In the genomic region with DNA sequence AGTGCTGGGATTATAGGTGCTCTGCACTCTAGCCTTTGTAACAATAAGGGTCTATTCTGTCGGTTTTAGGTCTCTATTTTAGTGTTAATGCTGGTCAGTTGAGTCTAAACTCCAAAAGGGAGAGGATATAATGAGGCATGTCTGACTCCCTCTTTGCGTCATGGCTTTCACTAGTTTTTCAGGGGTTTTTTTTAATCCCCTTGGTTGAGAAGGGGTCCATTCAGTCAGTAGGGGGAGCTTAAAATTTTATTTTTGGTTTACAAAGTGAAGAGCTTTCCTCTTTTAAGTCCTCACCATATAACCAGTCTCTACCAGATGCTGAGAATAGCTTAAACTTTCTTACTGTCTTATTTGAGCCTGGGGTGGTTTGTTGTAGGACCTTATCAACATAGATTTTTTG, we compare ENCODE assay signal across 25 cellular contexts.
DNase-seq lines count a peak whose midpoint lies in the region; ATAC-seq and TF ChIP-seq lines count a peak whose summit lies in the region.
"Had no signal": no experiment of that assay in that cellular context is flagged by ENCODE, and none has a peak within 500 bp of the region (broad histone marks: within the 10 kb centered on the region; RNA-seq: fewer than 3 reads in every experiment).

No MANE protein-coding gene starts in this region.

- intact Hi-C loops in activated CD4-positive, alpha-beta T cell treated with anti-CD3 and anti-CD28 coated beads for 36 hours (cut with DNase I, micrococcal nuclease), result no loop called here
- intact Hi-C loops in natural killer cell (cut with micrococcal nuclease), result no loop called here

- peak overlapping the region; percentile 20 for H3K27ac Mint-ChIP-seq in activated CD4-positive, alpha-beta T cell treated with anti-CD3 and anti-CD28 coated beads for 36 hours
- H3K27ac Mint-ChIP-seq in GM23338 (no peak overlapping the region), natural killer cell (no peak overlapping the region)
- H3K27ac Mint-ChIP-seq in activated naive CD8-positive, alpha-beta T cell treated with anti-CD3 and anti-CD28 coated beads for 36 hours, result peak overlapping the region; percentile 83
- H3K27ac Mint-ChIP-seq: dendritic cell treated with granulocyte-macrophage colony-stimulating factor and Interleukin-4, amounts not matched to agents 40 ng/mL and 50 ng/mL, for 4 days had no signal

- H3K4me2 ChIP-seq in GM23338, result no peak overlapping the region

- no peak overlapping the region for H2AFZ ChIP-seq in GM23338

- no peaks in the 10 kb centered on the region for H3K79me2 ChIP-seq in GM23338 (replicated peaks; ENCODE audit: insufficient read depth)

- peaks cover 11% of the 10 kb centered on the region for H3K9me3 Mint-ChIP-seq in activated CD4-positive, alpha-beta T cell treated with anti-CD3 and anti-CD28 coated beads for 36 hours (ENCODE audit: low read depth)
- peaks cover 17% of the 10 kb centered on the region; the same call in 2 of the 3 replicates for H3K9me3 Mint-ChIP-seq in GM23338
- H3K9me3 Mint-ChIP-seq in activated naive CD8-positive, alpha-beta T cell treated with anti-CD3 and anti-CD28 coated beads for 36 hours, result peaks cover 27% of the 10 kb centered on the region
- no peaks in the 10 kb centered on the region for H3K9me3 Mint-ChIP-seq in natural killer cell
- H3K9me3 Mint-ChIP-seq: dendritic cell treated with granulocyte-macrophage colony-stimulating factor and Interleukin-4, amounts not matched to agents 40 ng/mL and 50 ng/mL, for 4 days had no signal

- H3K27ac ChIP-seq in GM23338 (ENCODE audit: low read depth), result no peak overlapping the region
- H3K27ac ChIP-seq: 22Rv1, ascending aorta, neutrophil, upper lobe of right lung had no signal

- H3K9me2 ChIP-seq in GM23338 (ENCODE audit: insufficient read depth), result no peaks in the 10 kb centered on the region; the same call in 1 of the 2 replicates

- no peaks in the 10 kb centered on the region for H3K27me3 Mint-ChIP-seq in activated CD4-positive, alpha-beta T cell treated with anti-CD3 and anti-CD28 coated beads for 36 hours
- H3K27me3 Mint-ChIP-seq in GM23338 (ENCODE audit: insufficient read depth, low read depth, poor library complexity) (peaks cover 1% of the 10 kb centered on the region), natural killer cell (ENCODE audit: low read depth in 2 of 2) (no peaks in the 10 kb centered on the region)
- H3K27me3 Mint-ChIP-seq in activated naive CD8-positive, alpha-beta T cell treated with anti-CD3 and anti-CD28 coated beads for 36 hours, result no peaks in the 10 kb centered on the region
- H3K27me3 Mint-ChIP-seq: dendritic cell treated with granulocyte-macrophage colony-stimulating factor and Interleukin-4, amounts not matched to agents 40 ng/mL and 50 ng/mL, for 4 days had no signal

- TF ChIP-seq CTCF in GM23338 (conservative IDR thresholded peaks at IDR 0.05; ENCODE audit: low read depth in 2 of 2) (peak in 1 of 2 experiments; percentile 16; a peak in 1 of 4 replicates), natural killer cell (IDR thresholded peaks at IDR 0.05) (no peak)

- ATAC-seq in activated CD4-positive, alpha-beta T cell treated with anti-CD3 and anti-CD28 coated beads for 36 hours, result no peak
- ATAC-seq in GM23338 (no peak; the same call in 2 of the 3 replicates), natural killer cell (peak in 1 of 3 donors; percentile 24), GM18909 (IDR thresholded peaks at IDR 0.05; ENCODE audit: poor library complexity, unreplicated experiment) (no peak)
- ATAC-seq: HCT116, upper lobe of right lung had no signal

- CTCF ChIA-PET in activated CD4-positive, alpha-beta T cell treated with anti-CD3 and anti-CD28 coated beads for 36 hours (lab: Charles Lee), result interaction anchor here (1.0 to 1.2 kb wide), 4 partner anchors 8 to 149 kb away, joined by 3 to 6 read pairs (median 4); no protein-coding TSS in a partner anchor

- POLR2A ChIA-PET in activated CD4-positive, alpha-beta T cell treated with anti-CD3 and anti-CD28 coated beads for 36 hours (lab: Charles Lee), result no interaction called here

- H3F3A ChIP-seq in GM23338 (replicated peaks; ENCODE audit: low read depth), result no peaks in the 10 kb centered on the region

- DNase-seq in activated CD4-positive, alpha-beta T cell treated with anti-CD3 and anti-CD28 coated beads for 36 hours, result no peak
- no peak for DNase-seq in activated CD4-positive, alpha-beta T cell treated with anti-CD3 and anti-CD28 coated beads for 4 hours
- peak; percentile 26 for DNase-seq in GM23338 (ENCODE audit: low spot score)
- no peak for DNase-seq in activated naive CD8-positive, alpha-beta T cell treated with anti-CD3 and anti-CD28 coated beads for 36 hours
- DNase-seq in natural killer cell, result no peak
- no peak for DNase-seq in NCI-H1048 (lab: John Stamatoyannopoulos, UW)
- DNase-seq in NOMO-1 treated with DMSO at 0.1 percent for 48 hours (lab: John Stamatoyannopoulos, UW; ENCODE audit: unreplicated experiment), result no peak
- DNase-seq: activated CD4-positive, alpha-beta T cell treated with anti-CD3 and anti-CD28 coated beads, Interleukin-2, amount 50 U/mL, for 4 hours; activated naive CD4-positive, alpha-beta T cell treated with Interleukin-2 at 50 U/mL for 16 hours; caudate nucleus; kidney; MG63; NCI-H1436; NCI-H2107; OCI-M1; T-helper 9 cell; upper lobe of right lung had no signal

- no peak overlapping the region for H3K4me3 Mint-ChIP-seq in activated CD4-positive, alpha-beta T cell treated with anti-CD3 and anti-CD28 coated beads for 36 hours
- no peak overlapping the region for H3K4me3 Mint-ChIP-seq in GM23338
- no peak overlapping the region for H3K4me3 Mint-ChIP-seq in activated naive CD8-positive, alpha-beta T cell treated with anti-CD3 and anti-CD28 coated beads for 36 hours
- peak overlapping the region; percentile 40 for H3K4me3 Mint-ChIP-seq in natural killer cell
- H3K4me3 Mint-ChIP-seq: dendritic cell treated with granulocyte-macrophage colony-stimulating factor and Interleukin-4, amounts not matched to agents 40 ng/mL and 50 ng/mL, for 4 days had no signal

- peaks cover 86% of the 10 kb centered on the region for H3K4me1 Mint-ChIP-seq in activated CD4-positive, alpha-beta T cell treated with anti-CD3 and anti-CD28 coated beads for 36 hours
- H3K4me1 Mint-ChIP-seq in GM23338 (peaks cover 24% of the 10 kb centered on the region), natural killer cell (peaks cover 52 to 53% of the 10 kb centered on the region in 2 donors)
- H3K4me1 Mint-ChIP-seq in activated naive CD8-positive, alpha-beta T cell treated with anti-CD3 and anti-CD28 coated beads for 36 hours, result peaks cover 84% of the 10 kb centered on the region

- no peaks in the 10 kb centered on the region for H4K20me1 ChIP-seq in GM23338 (replicated peaks; ENCODE audit: insufficient read depth)

- peaks cover 43% of the 10 kb centered on the region for H3K36me3 Mint-ChIP-seq in activated CD4-positive, alpha-beta T cell treated with anti-CD3 and anti-CD28 coated beads for 36 hours (ENCODE audit: low read depth)
- H3K36me3 Mint-ChIP-seq in GM23338 (ENCODE audit: low read depth), result peaks cover 3% of the 10 kb centered on the region; the same call in 1 of the 3 replicates
- H3K36me3 Mint-ChIP-seq in activated naive CD8-positive, alpha-beta T cell treated with anti-CD3 and anti-CD28 coated beads for 36 hours, result peaks cover 63% of the 10 kb centered on the region
- no peaks in the 10 kb centered on the region for H3K36me3 Mint-ChIP-seq in natural killer cell

- H3K4me3 ChIP-seq in GM23338, result no peak overlapping the region
- H3K4me3 ChIP-seq: ascending aorta, lung, MG63, prostate gland, upper lobe of right lung had no signal

- no peaks in the 10 kb centered on the region for H3K27me3 ChIP-seq in GM23338 (ENCODE audit: insufficient read depth)
- H3K27me3 ChIP-seq: ascending aorta, MG63, neutrophil, upper lobe of right lung had no signal

- H3K4me1 ChIP-seq in GM23338 (ENCODE audit: insufficient read depth), result peaks cover 8% of the 10 kb centered on the region
- H3K4me1 ChIP-seq: ascending aorta, prostate gland had no signal

- no peaks in the 10 kb centered on the region for H3K36me3 ChIP-seq in GM23338 (ENCODE audit: insufficient read depth)
- H3K36me3 ChIP-seq: ascending aorta, MG63, neutrophil, prostate gland, upper lobe of right lung had no signal

Comparison
In these comparisons a context has a peak if more than half of its experiments do, and no peak if none do; other contexts are left out.
1. H3K27ac Mint-ChIP-seq: peak in activated CD4-positive, alpha-beta T cell treated with anti-CD3 and anti-CD28 coated beads for 36 hours (single experiment) and activated naive CD8-positive, alpha-beta T cell treated with anti-CD3 and anti-CD28 coated beads for 36 hours (single experiment); none in GM23338 (single experiment) and natural killer cell (0 of 2).